In genomic region chr1:210250665-210250997, GRCh38 we compare ENCODE assay signal across 9 cellular contexts. TPM values are rescaled to one million over a fixed set of nuclear protein-coding genes. Genes with fewer than 3 reads are reported as not detected.
DNase-seq lines count a peak whose midpoint lies in the region; ATAC-seq, FAIRE-seq and TF ChIP-seq lines count a peak whose summit lies in the region.
"Had no signal": no experiment of that assay in that cellular context is flagged by ENCODE, and none has a peak within 500 bp of the region (broad histone marks: within the 10 kb centered on the region; RNA-seq: fewer than 3 reads in every experiment).

No MANE protein-coding gene starts in this region.

- H3K9me3 Mint-ChIP-seq in IgD-negative memory B cell = no peaks in the 10 kb centered on the region
- no peaks in the 10 kb centered on the region for H3K9me3 Mint-ChIP-seq in stimulated activated memory B cell treated with anti-CD40 and anti-IgM and Interleukin-4, amounts not matched to agents 10 μg/mL and 1 μg/mL and 100 μg/mL, for 72 hours

- DNase-seq in D721Med (ENCODE audit: insufficient read length, low spot score) (peak; percentile 84), WERI-Rb-1 (peak; percentile 94)

- peak; percentile 47 for ATAC-seq in stimulated activated memory B cell treated with anti-CD40 and anti-IgM and Interleukin-4, amounts not matched to agents 10 μg/mL and 1 μg/mL and 100 μg/mL, for 72 hours
- ATAC-seq in HG02571 (IDR thresholded peaks at IDR 0.05; ENCODE audit: unreplicated experiment) = no peak
- ATAC-seq in HG02763 (IDR thresholded peaks at IDR 0.05; ENCODE audit: unreplicated experiment) = no peak
- ATAC-seq in GM21576 (IDR thresholded peaks at IDR 0.05; ENCODE audit: unreplicated experiment) = no peak

- H3K4me3 Mint-ChIP-seq in IgD-negative memory B cell = peak overlapping the region; percentile 73 to 95 (median 86)
- peak overlapping the region; percentile 81 for H3K4me3 Mint-ChIP-seq in stimulated activated memory B cell treated with anti-CD40 and anti-IgM and Interleukin-4, amounts not matched to agents 10 μg/mL and 1 μg/mL and 100 μg/mL, for 72 hours

- no peak for TF ChIP-seq CTCF in D721Med (IDR thresholded peaks at IDR 0.05; ENCODE audit: insufficient read depth, missing control alignments)
- TF ChIP-seq CTCF in WERI-Rb-1 (IDR thresholded peaks at IDR 0.05; ENCODE audit: low read depth, low read length) = no peak

- H3K36me3 Mint-ChIP-seq in IgD-negative memory B cell = no peaks in the 10 kb centered on the region
- H3K36me3 Mint-ChIP-seq in stimulated activated memory B cell treated with anti-CD40 and anti-IgM and Interleukin-4, amounts not matched to agents 10 μg/mL and 1 μg/mL and 100 μg/mL, for 72 hours = no peaks in the 10 kb centered on the region

- H3K4me3 ChIP-seq in WERI-Rb-1 (ENCODE audit: low read depth, low read length) = peak overlapping the region; percentile 59
- H3K4me3 ChIP-seq in iPS-18c (ENCODE audit: insufficient read depth, low read depth, low read length) = peak overlapping the region; percentile 49

- peak overlapping the region in 2 of 3 donors; percentile 5 to 66 for H3K27ac Mint-ChIP-seq in IgD-negative memory B cell
- H3K27ac Mint-ChIP-seq in stimulated activated memory B cell treated with anti-CD40 and anti-IgM and Interleukin-4, amounts not matched to agents 10 μg/mL and 1 μg/mL and 100 μg/mL, for 72 hours = peak overlapping the region; percentile 6

- no peaks in the 10 kb centered on the region for H3K9me3 ChIP-seq in WERI-Rb-1 (ENCODE audit: severe bottlenecking)
- H3K9me3 ChIP-seq in iPS-18c (ENCODE audit: control insufficient read depth, insufficient read depth, low read length) = no peaks in the 10 kb centered on the region

- H3K36me3 ChIP-seq in WERI-Rb-1 = no peaks in the 10 kb centered on the region

- peak overlapping the region; percentile 63 for H3K27ac ChIP-seq in WERI-Rb-1
- H3K27ac ChIP-seq: epithelial cell of prostate had no signal

- peak; percentile 6 for FAIRE-seq in D721Med (lab: Jason Lieb, UNC)

- H3K4me1 Mint-ChIP-seq in IgD-negative memory B cell = peaks cover 18 to 25% (median 20%) of the 10 kb centered on the region in 3 donors
- peaks cover 31% of the 10 kb centered on the region for H3K4me1 Mint-ChIP-seq in stimulated activated memory B cell treated with anti-CD40 and anti-IgM and Interleukin-4, amounts not matched to agents 10 μg/mL and 1 μg/mL and 100 μg/mL, for 72 hours

- H3K27me3 Mint-ChIP-seq in IgD-negative memory B cell = peaks cover 42% of the 10 kb centered on the region
- peaks cover 66% of the 10 kb centered on the region for H3K27me3 Mint-ChIP-seq in stimulated activated memory B cell treated with anti-CD40 and anti-IgM and Interleukin-4, amounts not matched to agents 10 μg/mL and 1 μg/mL and 100 μg/mL, for 72 hours

- H3K27me3 ChIP-seq in WERI-Rb-1 (ENCODE audit: insufficient read depth, low read depth, severe bottlenecking) = no peaks in the 10 kb centered on the region

RNA-seq across cellular contexts. Expression of gene SERTAD4, which starts 18.0 kb away (rescaled TPM):
- polyA plus RNA-seq in IgD-negative memory B cell = not detected
